ENCODE assay signal across 36 cellular contexts in genomic region chr7:23378996-23379395, GRCh38.
"Had no signal": no experiment of that assay in that cellular context is flagged by ENCODE, and none has a peak within 500 bp of the region (broad histone marks: within the 10 kb centered on the region; RNA-seq: fewer than 3 reads in every experiment).

No MANE protein-coding gene starts in this region.

- H3K27ac ChIP-seq: RWPE1, VCaP had no signal

- ATAC-seq: activated CD8-positive, alpha-beta memory T cell treated with anti-CD3 and anti-CD28 coated beads, Interleukin-2, amount 10 ng/mL, durations not matched to agents 7 days and 5 days; activated naive CD8-positive, alpha-beta T cell treated with anti-CD3 and anti-CD28 coated beads, Interleukin-2, amount 50 U/mL, for 24 hours; Right ventricle myocardium inferior; SK-N-SH treated with all-trans-retinoic acid at 6 μM for 48 hours had no signal

- H3K4me3 ChIP-seq: PC-9 had no signal

- DNase-seq: activated B cell treated with CpG ODN at 0.5 μM for 24 hours; activated CD4-positive, alpha-beta memory T cell treated with anti-CD3 and anti-CD28 coated beads, Interleukin-2, amount 10 ng/mL, durations not matched to agents 7 days and 5 days; activated CD4-positive, alpha-beta T cell treated with anti-CD3 and anti-CD28 coated beads for 4 hours; activated CD4-positive, CD25-positive, alpha-beta regulatory T cell treated with anti-CD3 and anti-CD28 coated beads, Interleukin-2, amount 50 U/mL, for 72 hours; activated CD8-positive, alpha-beta memory T cell treated with anti-CD3 and anti-CD28 coated beads for 24 hours; activated CD8-positive, alpha-beta memory T cell treated with anti-CD3 and anti-CD28 coated beads, Interleukin-2, amount 10 ng/mL, durations not matched to agents 7 days and 5 days; activated CD8-positive, alpha-beta memory T cell treated with anti-CD3 and anti-CD28 coated beads, Interleukin-2, amount 50 U/mL, for 48 hours; activated effector memory CD4-positive, alpha-beta T cell treated with Interleukin-2 at 50 U/mL for 16 hours; activated naive CD4-positive, alpha-beta T cell treated with anti-CD3 and anti-CD28 coated beads, Interleukin-2, amount 10 ng/mL, durations not matched to agents 7 days and 5 days; activated naive CD8-positive, alpha-beta T cell treated with anti-CD3 and anti-CD28 coated beads, Interleukin-2, amount 50 U/mL, for 24 hours; activated T-cell treated with anti-CD3 and anti-CD28 coated beads, Interleukin-2, amount 50 U/mL, for 48 hours; anterior cingulate cortex; caudate nucleus; Karpas-422; KBM-7; NCI-H1105; NCI-H1417 treated with DMSO at 0.1 percent for 48 hours; NCI-H1694; NCI-H2029; NCI-H2107; NCI-H2171; NCI-H510A; NCI-H526; NCI-H748 treated with DMSO at 0.1 percent for 48 hours; PC-9; SIG-M5; SW 1271; T-helper 1 cell; T-helper 2 cell; T-helper 9 cell had no signal

- H3K27ac Mint-ChIP-seq: activated B cell treated with CpG ODN at 0.5 μM for 24 hours; activated CD4-positive, alpha-beta memory T cell treated with anti-CD3 and anti-CD28 coated beads, Interleukin-2, amount 10 ng/mL, durations not matched to agents 7 days and 5 days; activated CD8-positive, alpha-beta memory T cell treated with anti-CD3 and anti-CD28 coated beads, Interleukin-2, amount 10 ng/mL, durations not matched to agents 7 days and 5 days; activated naive CD4-positive, alpha-beta T cell treated with anti-CD3 and anti-CD28 coated beads, Interleukin-2, amount 10 ng/mL, durations not matched to agents 7 days and 5 days; activated naive CD8-positive, alpha-beta T cell; activated naive CD8-positive, alpha-beta T cell treated with anti-CD3 and anti-CD28 coated beads, Interleukin-2, amount 50 U/mL, for 24 hours; brain had no signal

- H3K4me3 Mint-ChIP-seq: activated B cell treated with CpG ODN at 0.5 μM for 24 hours; activated CD4-positive, alpha-beta memory T cell treated with anti-CD3 and anti-CD28 coated beads, Interleukin-2, amount 10 ng/mL, durations not matched to agents 7 days and 5 days; activated CD8-positive, alpha-beta memory T cell treated with anti-CD3 and anti-CD28 coated beads, Interleukin-2, amount 10 ng/mL, durations not matched to agents 7 days and 5 days; activated naive CD4-positive, alpha-beta T cell treated with anti-CD3 and anti-CD28 coated beads, Interleukin-2, amount 10 ng/mL, durations not matched to agents 7 days and 5 days; activated naive CD8-positive, alpha-beta T cell; activated naive CD8-positive, alpha-beta T cell treated with anti-CD3 and anti-CD28 coated beads, Interleukin-2, amount 50 U/mL, for 24 hours; brain had no signal

- H2AFZ ChIP-seq: PC-9 had no signal

- H3K36me3 Mint-ChIP-seq: activated naive CD4-positive, alpha-beta T cell treated with anti-CD3 and anti-CD28 coated beads, Interleukin-2, amount 10 ng/mL, durations not matched to agents 7 days and 5 days had no signal

- H3K9me3 Mint-ChIP-seq: activated B cell treated with CpG ODN at 0.5 μM for 24 hours; activated CD4-positive, alpha-beta memory T cell treated with anti-CD3 and anti-CD28 coated beads, Interleukin-2, amount 10 ng/mL, durations not matched to agents 7 days and 5 days; activated naive CD4-positive, alpha-beta T cell treated with anti-CD3 and anti-CD28 coated beads, Interleukin-2, amount 10 ng/mL, durations not matched to agents 7 days and 5 days; activated naive CD8-positive, alpha-beta T cell treated with anti-CD3 and anti-CD28 coated beads, Interleukin-2, amount 50 U/mL, for 24 hours had no signal

- H3K4me2 ChIP-seq: PC-9 had no signal

- H3K27me3 Mint-ChIP-seq: activated B cell treated with CpG ODN at 0.5 μM for 24 hours; activated naive CD8-positive, alpha-beta T cell; brain had no signal
